In genomic region chr13:60572003-60572792, GRCh38 we compare ENCODE assay signal across 12 cellular contexts.
DNase-seq lines count a peak whose midpoint lies in the region; ATAC-seq, FAIRE-seq and TF ChIP-seq lines count a peak whose summit lies in the region.
"Had no signal": no experiment of that assay in that cellular context is flagged by ENCODE, and none has a peak within 500 bp of the region (broad histone marks: within the 10 kb centered on the region; RNA-seq: fewer than 3 reads in every experiment).

No MANE protein-coding gene starts in this region.

- no peak for TF ChIP-seq CTCF in NB4 (IDR thresholded peaks at IDR 0.05; ENCODE audit: low read depth, low read length)
- no peak for TF ChIP-seq CTCF in choroid plexus epithelial cell (conservative IDR thresholded peaks at IDR 0.05; ENCODE audit: low read depth, low read length)
- no peak for TF ChIP-seq CTCF in kidney (IDR thresholded peaks at IDR 0.05; ENCODE audit: borderline replicate concordance, extremely low read depth, insufficient read depth)

- TF ChIP-seq POLR2A in NB4 (IDR thresholded peaks at IDR 0.05; ENCODE audit: extremely low read depth, insufficient read length): no peak

- no peak overlapping the region for H2AK5ac ChIP-seq in mesendoderm (ENCODE audit: low read length)

- no peak overlapping the region for H3K4ac ChIP-seq in mesendoderm (ENCODE audit: low read depth, low read length)

- H4K5ac ChIP-seq in mesendoderm (ENCODE audit: low read length): no peak overlapping the region

- no peaks in the 10 kb centered on the region for H3K9me3 ChIP-seq in kidney (ENCODE audit: control insufficient read depth in 1 of 2, low read length in 2 of 2)

- H3K23ac ChIP-seq in mesendoderm (ENCODE audit: low read length): no peak overlapping the region

- peak overlapping the region; percentile 54 for H3K18ac ChIP-seq in mesendoderm (ENCODE audit: low read length)

- H2BK120ac ChIP-seq in mesendoderm (ENCODE audit: low read depth, low read length): no peak overlapping the region

- H4K8ac ChIP-seq in mesendoderm (ENCODE audit: low read depth, low read length): no peak overlapping the region

- ATAC-seq in GM18502 (IDR thresholded peaks at IDR 0.05; ENCODE audit: poor library complexity, unreplicated experiment): no peak
- ATAC-seq: pancreas had no signal

- H3K4me3 ChIP-seq in NB4 (ENCODE audit: low read depth, low read length): no peak overlapping the region
- H3K4me3 ChIP-seq in choroid plexus epithelial cell (ENCODE audit: low read depth, low read length): no peak overlapping the region
- no peak overlapping the region for H3K4me3 ChIP-seq in mesendoderm (ENCODE audit: low read length)
- H3K4me3 ChIP-seq in kidney (ENCODE audit: low read length in 2 of 2): no peak overlapping the region
- H3K4me3 ChIP-seq: heart left ventricle, pancreas had no signal

- peak overlapping the region; percentile 13 for H2BK15ac ChIP-seq in mesendoderm (replicated peaks; ENCODE audit: low read depth)

- H3K9ac ChIP-seq in mesendoderm (ENCODE audit: low read length) (no peak overlapping the region), kidney (ENCODE audit: low read length in 2 of 2) (no peak overlapping the region)

- H3K79me1 ChIP-seq in mesendoderm (ENCODE audit: low read length): no peaks in the 10 kb centered on the region

- H3K4me1 ChIP-seq in mesendoderm (ENCODE audit: control insufficient read depth, low read depth, low read length) (peaks cover 10% of the 10 kb centered on the region), kidney (ENCODE audit: control insufficient read depth in 1 of 2, insufficient read depth in 1 of 2, low read depth in 1 of 2, low read length in 2 of 2) (no peaks in the 10 kb centered on the region)
- H3K4me1 ChIP-seq: heart left ventricle, pancreas had no signal

- H2BK5ac ChIP-seq in mesendoderm (ENCODE audit: low read length): no peak overlapping the region

- WGBS in mesendoderm (ENCODE audit: extremely low coverage, insufficient coverage, low lambda C conversion rate): 100% methylated on average over 1 of the region's 5 CpGs

- H3K4me2 ChIP-seq in mesendoderm (ENCODE audit: low read length): no peak overlapping the region

- peak overlapping the region; percentile 49 for H3K27ac ChIP-seq in mesendoderm (ENCODE audit: low read depth, low read length)
- H3K27ac ChIP-seq in kidney (ENCODE audit: low read depth in 2 of 2, low read length in 2 of 2): no peak overlapping the region
- H3K27ac ChIP-seq: heart left ventricle, pancreas had no signal

- no peaks in the 10 kb centered on the region for H3K27me3 ChIP-seq in mesendoderm (ENCODE audit: insufficient read depth, low read length, poor library complexity)
- H3K27me3 ChIP-seq: heart left ventricle, pancreas had no signal

- FAIRE-seq in kidney (lab: Jason Lieb, UNC): no peak
- FAIRE-seq: pancreas had no signal

- H3K79me2 ChIP-seq in mesendoderm (ENCODE audit: control insufficient read depth, insufficient read depth, low read length): no peaks in the 10 kb centered on the region

- intact Hi-C loops in kidney (cut with DNase I): no loop called here

- DNase-seq in ELR (ENCODE audit: low read depth): peak; percentile 79
- DNase-seq in NB4 (ENCODE audit: low read depth): peak; percentile 71
- peak; percentile 87 for DNase-seq in choroid plexus epithelial cell (ENCODE audit: low read depth)
- peak; percentile 77 for DNase-seq in mesendoderm
- DNase-seq in kidney: no peak
- DNase-seq in NCI-H510A treated with DMSO at 0.1 percent for 48 hours (lab: John Stamatoyannopoulos, UW): no peak
- no peak for DNase-seq in foreskin melanocyte
- DNase-seq: activated naive CD4-positive, alpha-beta T cell treated with anti-CD3 and anti-CD28 coated beads, Interleukin-2, amount 50 U/mL, for 16 hours; heart left ventricle; NCI-H510A; pancreas had no signal

- no peaks in the 10 kb centered on the region for H3K36me3 ChIP-seq in mesendoderm (ENCODE audit: control insufficient read depth, insufficient read depth, low read length)
- H3K36me3 ChIP-seq in kidney (ENCODE audit: control insufficient read depth in 1 of 2, insufficient read depth in 2 of 2, low read length in 2 of 2): peaks cover 0 to 5% of the 10 kb centered on the region in 2 donors

- H3K56ac ChIP-seq in mesendoderm (ENCODE audit: low read length): no peak overlapping the region

Comparison
In these comparisons a context has a peak if more than half of its experiments do, and no peak if none do; other contexts are left out.
1. DNase-seq: peak in ELR (single experiment), NB4 (single experiment), choroid plexus epithelial cell (single experiment) and mesendoderm (single experiment); none in kidney (single experiment), NCI-H510A treated with DMSO at 0.1 percent for 48 hours (single experiment) and foreskin melanocyte (single experiment).